Comparison of ENCODE assay signal across 2 cellular contexts in the genomic region with DNA sequence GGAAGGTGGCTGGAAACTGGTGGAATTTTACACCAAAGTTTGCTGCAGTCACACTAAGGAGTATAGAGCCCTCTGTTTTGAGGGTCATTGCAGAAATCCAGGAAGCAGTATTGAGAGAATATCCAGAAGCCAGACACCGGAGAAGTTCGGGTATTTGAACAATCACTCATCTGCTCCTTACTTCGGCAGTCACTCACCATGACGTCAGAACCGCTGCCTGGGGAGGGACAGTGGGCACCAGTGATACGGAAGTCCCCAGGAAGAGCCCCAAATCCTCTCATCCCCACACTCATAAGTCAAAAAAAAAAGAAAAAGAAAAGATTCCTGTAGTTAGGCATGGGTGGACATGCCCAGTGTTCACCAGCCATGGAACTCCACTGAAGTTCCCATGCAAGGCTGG.
TF ChIP-seq lines count a peak whose summit lies in the region.

No MANE protein-coding gene starts in this region.

TF ChIP-seq in IMR-90, 13 proteins besides CTCF, POLR2A, EP300 and RAD21:
- TF ChIP-seq NFE2L2 (IDR thresholded peaks at IDR 0.05; ENCODE audit: low read depth, low read length): no peak
- TF ChIP-seq, protein P1, sequence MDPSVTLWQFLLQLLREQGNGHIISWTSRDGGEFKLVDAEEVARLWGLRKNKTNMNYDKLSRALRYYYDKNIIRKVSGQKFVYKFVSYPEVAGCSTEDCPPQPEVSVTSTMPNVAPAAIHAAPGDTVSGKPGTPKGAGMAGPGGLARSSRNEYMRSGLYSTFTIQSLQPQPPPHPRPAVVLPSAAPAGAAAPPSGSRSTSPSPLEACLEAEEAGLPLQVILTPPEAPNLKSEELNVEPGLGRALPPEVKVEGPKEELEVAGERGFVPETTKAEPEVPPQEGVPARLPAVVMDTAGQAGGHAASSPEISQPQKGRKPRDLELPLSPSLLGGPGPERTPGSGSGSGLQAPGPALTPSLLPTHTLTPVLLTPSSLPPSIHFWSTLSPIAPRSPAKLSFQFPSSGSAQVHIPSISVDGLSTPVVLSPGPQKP (IDR thresholded peaks at IDR 0.05; ENCODE audit: borderline replicate concordance, low read depth, low read length): no peak
- TF ChIP-seq CHD1 (IDR thresholded peaks at IDR 0.05; ENCODE audit: low read depth, low read length): no peak
- TF ChIP-seq BHLHE40 (IDR thresholded peaks at IDR 0.05; ENCODE audit: low read depth, low read length): no peak
- no peak for TF ChIP-seq RCOR1 (IDR thresholded peaks at IDR 0.05; ENCODE audit: insufficient replicate concordance, low read length)
- no peak for TF ChIP-seq MXI1 (IDR thresholded peaks at IDR 0.05; ENCODE audit: borderline replicate concordance, low read depth, low read length)
- TF ChIP-seq CEBPB (IDR thresholded peaks at IDR 0.05; ENCODE audit: low read depth, low read length): no peak
- TF ChIP-seq SMC3 (IDR thresholded peaks at IDR 0.05; ENCODE audit: low read depth, low read length): no peak
- TF ChIP-seq RFX5 (IDR thresholded peaks at IDR 0.05; ENCODE audit: low read depth, low read length): no peak
- TF ChIP-seq, protein P2, sequence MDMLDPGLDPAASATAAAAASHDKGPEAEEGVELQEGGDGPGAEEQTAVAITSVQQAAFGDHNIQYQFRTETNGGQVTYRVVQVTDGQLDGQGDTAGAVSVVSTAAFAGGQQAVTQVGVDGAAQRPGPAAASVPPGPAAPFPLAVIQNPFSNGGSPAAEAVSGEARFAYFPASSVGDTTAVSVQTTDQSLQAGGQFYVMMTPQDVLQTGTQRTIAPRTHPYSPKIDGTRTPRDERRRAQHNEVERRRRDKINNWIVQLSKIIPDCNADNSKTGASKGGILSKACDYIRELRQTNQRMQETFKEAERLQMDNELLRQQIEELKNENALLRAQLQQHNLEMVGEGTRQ (IDR thresholded peaks at IDR 0.05; ENCODE audit: low read depth, low read length): no peak
- TF ChIP-seq MAFK (IDR thresholded peaks at IDR 0.05; ENCODE audit: low read depth, low read length): no peak
- TF ChIP-seq MAZ (IDR thresholded peaks at IDR 0.05; ENCODE audit: borderline replicate concordance, low read depth, low read length): no peak
- TF ChIP-seq FOS (IDR thresholded peaks at IDR 0.05; ENCODE audit: low read depth, low read length): no peak

TF ChIP-seq in K562, 482 proteins besides CTCF, POLR2A, EP300 and RAD21 (continues in another document):
- TF ChIP-seq ZNF764 (CRISPR knock-in tag; IDR thresholded peaks at IDR 0.05; ENCODE audit: low read depth): no peak
- TF ChIP-seq NELFE (IDR thresholded peaks at IDR 0.05; ENCODE audit: insufficient read depth, insufficient read length): no peak
- peak; percentile 71; the same call in 1 of the 2 replicates for TF ChIP-seq ELF1 (tag; IDR thresholded peaks at IDR 0.05)
- TF ChIP-seq, protein P3, sequence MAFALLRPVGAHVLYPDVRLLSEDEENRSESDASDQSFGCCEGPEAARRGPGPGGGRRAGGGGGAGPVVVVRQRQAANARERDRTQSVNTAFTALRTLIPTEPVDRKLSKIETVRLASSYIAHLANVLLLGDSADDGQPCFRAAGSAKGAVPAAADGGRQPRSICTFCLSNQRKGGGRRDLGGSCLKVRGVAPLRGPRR (CRISPR knock-in tag; IDR thresholded peaks at IDR 0.05): 0 out of 2 replicates have a peak, but pooled peaks have one; percentile 35
- TF ChIP-seq ZNF212 (CRISPR knock-in tag; IDR thresholded peaks at IDR 0.05): 0 out of 2 replicates have a peak, but pooled peaks have one; percentile 27
- TF ChIP-seq ZBTB17 (CRISPR knock-in tag; IDR thresholded peaks at IDR 0.05): 0 out of 2 replicates have a peak, but pooled peaks have one; percentile 47
- no peak for TF ChIP-seq SMARCB1 (IDR thresholded peaks at IDR 0.05; ENCODE audit: insufficient read length, low read depth)
- TF ChIP-seq FOXA3 (CRISPR knock-in tag; conservative IDR thresholded peaks at IDR 0.05 in 1 of 2, IDR thresholded peaks at IDR 0.05 in 1 of 2): peak in 1 of 2 experiments; percentile 37; a peak in 1 of 4 replicates
- TF ChIP-seq MYC (IDR thresholded peaks at IDR 0.05; ENCODE audit: low read depth, low read length): 0 out of 2 replicates have a peak, but pooled peaks have one; percentile 24
- TF ChIP-seq MYC (CRISPR knock-in tag; IDR thresholded peaks at IDR 0.05; ENCODE audit: borderline replicate concordance, low read depth): no peak
- TF ChIP-seq MAZ (CRISPR knock-in tag; conservative IDR thresholded peaks at IDR 0.05 in 1 of 2, IDR thresholded peaks at IDR 0.05 in 1 of 2): 0 out of 4 replicates have a peak, but pooled peaks of 1 of the 2 experiments have one; percentile 27
- TF ChIP-seq, protein P4, sequence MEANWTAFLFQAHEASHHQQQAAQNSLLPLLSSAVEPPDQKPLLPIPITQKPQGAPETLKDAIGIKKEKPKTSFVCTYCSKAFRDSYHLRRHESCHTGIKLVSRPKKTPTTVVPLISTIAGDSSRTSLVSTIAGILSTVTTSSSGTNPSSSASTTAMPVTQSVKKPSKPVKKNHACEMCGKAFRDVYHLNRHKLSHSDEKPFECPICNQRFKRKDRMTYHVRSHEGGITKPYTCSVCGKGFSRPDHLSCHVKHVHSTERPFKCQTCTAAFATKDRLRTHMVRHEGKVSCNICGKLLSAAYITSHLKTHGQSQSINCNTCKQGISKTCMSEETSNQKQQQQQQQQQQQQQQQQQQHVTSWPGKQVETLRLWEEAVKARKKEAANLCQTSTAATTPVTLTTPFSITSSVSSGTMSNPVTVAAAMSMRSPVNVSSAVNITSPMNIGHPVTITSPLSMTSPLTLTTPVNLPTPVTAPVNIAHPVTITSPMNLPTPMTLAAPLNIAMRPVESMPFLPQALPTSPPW (CRISPR knock-in tag; IDR thresholded peaks at IDR 0.05): peak; percentile 68
- TF ChIP-seq, protein P5, sequence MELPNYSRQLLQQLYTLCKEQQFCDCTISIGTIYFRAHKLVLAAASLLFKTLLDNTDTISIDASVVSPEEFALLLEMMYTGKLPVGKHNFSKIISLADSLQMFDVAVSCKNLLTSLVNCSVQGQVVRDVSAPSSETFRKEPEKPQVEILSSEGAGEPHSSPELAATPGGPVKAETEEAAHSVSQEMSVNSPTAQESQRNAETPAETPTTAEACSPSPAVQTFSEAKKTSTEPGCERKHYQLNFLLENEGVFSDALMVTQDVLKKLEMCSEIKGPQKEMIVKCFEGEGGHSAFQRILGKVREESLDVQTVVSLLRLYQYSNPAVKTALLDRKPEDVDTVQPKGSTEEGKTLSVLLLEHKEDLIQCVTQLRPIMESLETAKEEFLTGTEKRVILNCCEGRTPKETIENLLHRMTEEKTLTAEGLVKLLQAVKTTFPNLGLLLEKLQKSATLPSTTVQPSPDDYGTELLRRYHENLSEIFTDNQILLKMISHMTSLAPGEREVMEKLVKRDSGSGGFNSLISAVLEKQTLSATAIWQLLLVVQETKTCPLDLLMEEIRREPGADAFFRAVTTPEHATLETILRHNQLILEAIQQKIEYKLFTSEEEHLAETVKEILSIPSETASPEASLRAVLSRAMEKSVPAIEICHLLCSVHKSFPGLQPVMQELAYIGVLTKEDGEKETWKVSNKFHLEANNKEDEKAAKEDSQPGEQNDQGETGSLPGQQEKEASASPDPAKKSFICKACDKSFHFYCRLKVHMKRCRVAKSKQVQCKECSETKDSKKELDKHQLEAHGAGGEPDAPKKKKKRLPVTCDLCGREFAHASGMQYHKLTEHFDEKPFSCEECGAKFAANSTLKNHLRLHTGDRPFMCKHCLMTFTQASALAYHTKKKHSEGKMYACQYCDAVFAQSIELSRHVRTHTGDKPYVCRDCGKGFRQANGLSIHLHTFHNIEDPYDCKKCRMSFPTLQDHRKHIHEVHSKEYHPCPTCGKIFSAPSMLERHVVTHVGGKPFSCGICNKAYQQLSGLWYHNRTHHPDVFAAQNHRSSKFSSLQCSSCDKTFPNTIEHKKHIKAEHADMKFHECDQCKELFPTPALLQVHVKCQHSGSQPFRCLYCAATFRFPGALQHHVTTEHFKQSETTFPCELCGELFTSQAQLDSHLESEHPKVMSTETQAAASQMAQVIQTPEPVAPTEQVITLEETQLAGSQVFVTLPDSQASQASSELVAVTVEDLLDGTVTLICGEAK (IDR thresholded peaks at IDR 0.05): peak; percentile 50; the same call in 1 of the 2 replicates
- TF ChIP-seq, protein P5 (CRISPR knock-in tag; IDR thresholded peaks at IDR 0.05): no peak
- TF ChIP-seq NBN (IDR thresholded peaks at IDR 0.05; ENCODE audit: low read depth): 0 out of 2 replicates have a peak, but pooled peaks have one; percentile 62
- TF ChIP-seq SMARCA4 (IDR thresholded peaks at IDR 0.05): peak; percentile 55; the same call in 1 of the 2 replicates
- TF ChIP-seq PCBP1 (IDR thresholded peaks at IDR 0.05; ENCODE audit: low read depth, low read length, poor library complexity, severe bottlenecking): no peak
- TF ChIP-seq ZNF507 (tag; conservative IDR thresholded peaks at IDR 0.05): no peak
- peak; percentile 12 for TF ChIP-seq KDM5B (IDR thresholded peaks at IDR 0.05; ENCODE audit: insufficient replicate concordance, low read depth, low read length)
- peak; percentile 94 for TF ChIP-seq CREM (IDR thresholded peaks at IDR 0.05; ENCODE audit: low read depth)
- TF ChIP-seq KHSRP (IDR thresholded peaks at IDR 0.05): peak; percentile 46; the same call in 1 of the 2 replicates
- TF ChIP-seq E2F3 (CRISPR knock-in tag; IDR thresholded peaks at IDR 0.05): 0 out of 2 replicates have a peak, but pooled peaks have one; percentile 17
- peak; percentile 78 for TF ChIP-seq JUND (IDR thresholded peaks at IDR 0.05; ENCODE audit: borderline replicate concordance, low read depth, low read length)
- peak; percentile 75 for TF ChIP-seq JUND (tag; IDR thresholded peaks at IDR 0.05; ENCODE audit: borderline replicate concordance, low read depth, low read length)
- TF ChIP-seq L3MBTL2 (IDR thresholded peaks at IDR 0.05): 0 out of 2 replicates have a peak, but pooled peaks have one; percentile 29
- peak; percentile 52; the same call in 1 of the 2 replicates for TF ChIP-seq ERF (CRISPR knock-in tag; IDR thresholded peaks at IDR 0.05)
- TF ChIP-seq CBX3 (IDR thresholded peaks at IDR 0.05; ENCODE audit: borderline replicate concordance in 1 of 2, low read length in 2 of 2): no peak
- no peak for TF ChIP-seq RNF2 (IDR thresholded peaks at IDR 0.05)
- no peak for TF ChIP-seq ZNF75A (CRISPR knock-in tag; IDR thresholded peaks at IDR 0.05)
